Comparison of ENCODE assay signal across 33 cellular contexts in the genomic region with DNA sequence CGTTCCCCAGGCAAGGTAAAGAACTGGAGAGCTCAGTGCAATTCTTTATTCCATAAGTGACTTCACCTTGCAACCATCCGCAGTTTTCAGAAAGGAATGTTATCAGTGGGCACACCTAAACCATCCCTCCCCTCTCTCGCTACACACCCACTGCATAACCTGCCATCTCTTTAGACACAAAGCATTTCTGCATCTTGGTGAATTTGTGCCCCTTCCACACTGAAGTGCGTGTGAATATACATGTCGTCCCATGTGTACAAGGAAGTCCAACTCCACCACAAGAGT. TPM values are rescaled to one million over a fixed set of nuclear protein-coding genes. Genes with fewer than 3 reads are reported as not detected.
DNase-seq lines count a peak whose midpoint lies in the region; ATAC-seq, FAIRE-seq and TF ChIP-seq lines count a peak whose summit lies in the region.
"Had no signal": no experiment of that assay in that cellular context is flagged by ENCODE, and none has a peak within 500 bp of the region (broad histone marks: within the 10 kb centered on the region; RNA-seq: fewer than 3 reads in every experiment).

No MANE protein-coding gene starts in this region.

- ATAC-seq in GM21825 (IDR thresholded peaks at IDR 0.05; ENCODE audit: unreplicated experiment): no peak
- ATAC-seq: A549; activated naive CD8-positive, alpha-beta T cell treated with anti-CD3 and anti-CD28 coated beads, Interleukin-2, amount 50 U/mL, for 24 hours; activated T-cell treated with anti-CD3 and anti-CD28 coated beads, Interleukin-2, amount 50 U/mL, for 72 hours; effector memory CD8-positive, alpha-beta T cell had no signal

- in situ Hi-C loops in GM23248 (cut with MboI): no loop called here
- in situ Hi-C loops in transverse colon (cut with MboI; ENCODE audit: low pct_ligation_motif_present in 1 of 4, low pct_unique_long_range_greater_than_20kb in 1 of 4, low sequenced_read_pairs in 3 of 4): no loop called here

- no peak for TF ChIP-seq EP300 in transverse colon (IDR thresholded peaks at IDR 0.05; ENCODE audit: low read depth)

- intact Hi-C loops in transverse colon (cut with DNase I; ENCODE audit: low total_unique reads): no loop called here

- peak overlapping the region; percentile 21 for H3K27ac ChIP-seq in GM23248
- peak overlapping the region; percentile 76 for H3K27ac ChIP-seq in muscle layer of colon (ENCODE audit: low read depth, low read length)
- peak overlapping the region; percentile 47 to 67 (median 51) for H3K27ac ChIP-seq in transverse colon
- H3K27ac ChIP-seq in RWPE1: no peak overlapping the region
- H3K27ac ChIP-seq: A549, pancreas, tibial nerve had no signal

- no peak for TF ChIP-seq POLR2A in transverse colon (IDR thresholded peaks at IDR 0.05)

- POLR2A ChIA-PET in RWPE1 (lab: Yijun Ruan, JAX; ENCODE audit: low non-redundant PET): no interaction called here

- H3K36me3 Mint-ChIP-seq in endothelial cell (ENCODE audit: low read depth, unreplicated experiment): peaks cover 41% of the 10 kb centered on the region
- H3K36me3 Mint-ChIP-seq: activated CD4-positive, alpha-beta memory T cell treated with anti-CD3 and anti-CD28 coated beads for 36 hours had no signal

- TF ChIP-seq CTCF in endothelial cell (IDR thresholded peaks at IDR 0.05; ENCODE audit: unreplicated experiment) (no peak), transverse colon (IDR thresholded peaks at IDR 0.05) (no peak), RWPE1 (conservative IDR thresholded peaks at IDR 0.05; ENCODE audit: low read depth) (no peak), D721Med (IDR thresholded peaks at IDR 0.05; ENCODE audit: insufficient read depth, missing control alignments) (no peak)

- H3K36me3 ChIP-seq in GM23248 (ENCODE audit: low read depth) (peaks cover 18% of the 10 kb centered on the region), muscle layer of colon (ENCODE audit: insufficient read depth, low read length) (peaks cover 10% of the 10 kb centered on the region), transverse colon (no peaks in the 10 kb centered on the region)
- H3K36me3 ChIP-seq: pancreas had no signal

- peak overlapping the region; percentile 64 for H3K4me3 Mint-ChIP-seq in endothelial cell (ENCODE audit: unreplicated experiment)
- H3K4me3 Mint-ChIP-seq: activated CD4-positive, alpha-beta memory T cell treated with anti-CD3 and anti-CD28 coated beads for 36 hours; activated naive CD8-positive, alpha-beta T cell treated with anti-CD3 and anti-CD28 coated beads, Interleukin-2, amount 50 U/mL, for 24 hours; activated T-cell treated with anti-CD3 and anti-CD28 coated beads, Interleukin-2, amount 50 U/mL, for 72 hours; CD4-positive, alpha-beta T cell; effector memory CD8-positive, alpha-beta T cell; neural crest cell; T-helper 1 cell treated with Interleukin-12 subunit alpha and Interleukin-12 subunit beta and Interleukin-4 antibody, amounts not matched to agents 30 μg/mL and 1 μg/mL, for 36 hours had no signal

- H3K9me3 ChIP-seq in GM23248 (ENCODE audit: low read depth) (no peaks in the 10 kb centered on the region), muscle layer of colon (ENCODE audit: low read length) (no peaks in the 10 kb centered on the region), transverse colon (peaks cover 0 to 9% of the 10 kb centered on the region in 2 donors)
- H3K9me3 ChIP-seq: pancreas, right atrium auricular region, tibial nerve had no signal

- CTCF ChIA-PET in RWPE1 (lab: Yijun Ruan, JAX): interaction anchor here (0.5 kb wide), 1 partner anchor 23 kb away, joined by 3 read pairs; no protein-coding TSS in a partner anchor

- WGBS in GM23248 (ENCODE audit: low coverage in 1 of 2, low lambda C conversion rate in 2 of 2, missing lambda C conversion rate in 2 of 2), 2 experiments: 91 to 93% methylated on average over 5 of the region's 5 CpGs
- 74 to 84% methylated on average over 3 to 5 of the region's 5 CpGs for WGBS in transverse colon (ENCODE audit: low coverage in 1 of 2), 2 donors

- no peaks in the 10 kb centered on the region for H3K9me3 Mint-ChIP-seq in endothelial cell (ENCODE audit: unreplicated experiment)
- H3K9me3 Mint-ChIP-seq: activated T-cell treated with anti-CD3 and anti-CD28 coated beads, Interleukin-2, amount 50 U/mL, for 72 hours; effector memory CD8-positive, alpha-beta T cell had no signal

- no peak for DNase-seq in GM23248
- no peak for DNase-seq in endothelial cell (ENCODE audit: low spot score)
- DNase-seq in transverse colon: no peak
- DNase-seq in RWPE1 (ENCODE audit: low spot score): no peak
- no peak for DNase-seq in putamen (ENCODE audit: low spot score)
- DNase-seq in D721Med (ENCODE audit: insufficient read length, low spot score): no peak
- DNase-seq: activated CD4-positive, alpha-beta memory T cell treated with anti-CD3 and anti-CD28 coated beads for 36 hours; activated CD4-positive, CD25-positive, alpha-beta regulatory T cell treated with anti-CD3 and anti-CD28 coated beads, Interleukin-2, amount 50 U/mL, for 72 hours; activated naive CD4-positive, alpha-beta T cell; activated naive CD8-positive, alpha-beta T cell treated with anti-CD3 and anti-CD28 coated beads, Interleukin-2, amount 50 U/mL, for 24 hours; activated T-cell treated with anti-CD3 and anti-CD28 coated beads, Interleukin-2, amount 50 U/mL, for 72 hours; caudate nucleus; CD4-positive, alpha-beta T cell; effector memory CD8-positive, alpha-beta T cell; foreskin melanocyte; KBM-7; NCI-H1105 treated with DMSO at 0.1 percent for 48 hours; NCI-H1930; NCI-H524; OCI-M1; pancreas; SK-N-SH; stimulated activated CD4-positive, alpha-beta T cell treated with anti-CD3 and anti-CD28 coated beads, Interleukin-12 subunit alpha, Interleukin-12 subunit beta, amount 100 ng/mL, for 4 hours; stimulated activated CD4-positive, alpha-beta T cell treated with anti-CD3 and anti-CD28 coated beads, Interleukin-2, amount 100 ng/mL, for 48 hours had no signal

- H2AFZ ChIP-seq in GM23248: no peak overlapping the region

- H3K9me2 ChIP-seq in GM23248 (ENCODE audit: insufficient read depth): no peaks in the 10 kb centered on the region
- H3K9me2 ChIP-seq: SK-N-SH had no signal

- no peak overlapping the region for H3K27ac Mint-ChIP-seq in endothelial cell (ENCODE audit: unreplicated experiment)
- H3K27ac Mint-ChIP-seq: activated CD4-positive, alpha-beta memory T cell treated with anti-CD3 and anti-CD28 coated beads for 36 hours; activated naive CD8-positive, alpha-beta T cell treated with anti-CD3 and anti-CD28 coated beads, Interleukin-2, amount 50 U/mL, for 24 hours; activated T-cell treated with anti-CD3 and anti-CD28 coated beads, Interleukin-2, amount 50 U/mL, for 72 hours; CD4-positive, alpha-beta T cell; effector memory CD8-positive, alpha-beta T cell; T-helper 1 cell treated with Interleukin-12 subunit alpha and Interleukin-12 subunit beta and Interleukin-4 antibody, amounts not matched to agents 30 μg/mL and 1 μg/mL, for 36 hours had no signal

- no peaks in the 10 kb centered on the region for H3K27me3 ChIP-seq in GM23248 (replicated peaks; ENCODE audit: insufficient read depth)
- H3K27me3 ChIP-seq in muscle layer of colon (ENCODE audit: control insufficient read depth in 1 of 2, insufficient read depth in 2 of 2, low read length in 2 of 2): no peaks in the 10 kb centered on the region
- H3K27me3 ChIP-seq in transverse colon: no peaks in the 10 kb centered on the region
- H3K27me3 ChIP-seq: pancreas, right atrium auricular region, tibial nerve had no signal

- H3K4me3 ChIP-seq in GM23248 (no peak overlapping the region), muscle layer of colon (ENCODE audit: low read depth in 1 of 2, low read length in 2 of 2) (no peak overlapping the region), transverse colon (no peak overlapping the region)
- H3K4me3 ChIP-seq: A549, pancreas, right atrium auricular region, tibial nerve had no signal

- H3F3A ChIP-seq in GM23248 (ENCODE audit: insufficient read depth): peaks cover 40% of the 10 kb centered on the region

- peaks cover 95% of the 10 kb centered on the region for H3K79me2 ChIP-seq in GM23248 (ENCODE audit: insufficient read depth)

- H3K9ac ChIP-seq in GM23248 (no peak overlapping the region), muscle layer of colon (ENCODE audit: low read length) (no peak overlapping the region)
- H3K9ac ChIP-seq: SK-N-SH had no signal

- no peak for FAIRE-seq in D721Med (lab: Jason Lieb, UNC)
- FAIRE-seq: A549, H1, pancreas, TTC549 had no signal

- no peaks in the 10 kb centered on the region for H4K20me1 ChIP-seq in GM23248 (ENCODE audit: insufficient read depth)

- no peaks in the 10 kb centered on the region for H3K4me1 Mint-ChIP-seq in endothelial cell (ENCODE audit: unreplicated experiment)
- H3K4me1 Mint-ChIP-seq: activated naive CD8-positive, alpha-beta T cell treated with anti-CD3 and anti-CD28 coated beads, Interleukin-2, amount 50 U/mL, for 24 hours; neural crest cell had no signal

- peaks cover 2% of the 10 kb centered on the region for H3K27me3 Mint-ChIP-seq in endothelial cell (ENCODE audit: unreplicated experiment)
- H3K27me3 Mint-ChIP-seq: activated naive CD8-positive, alpha-beta T cell treated with anti-CD3 and anti-CD28 coated beads, Interleukin-2, amount 50 U/mL, for 24 hours; CD4-positive, alpha-beta T cell had no signal

- H3K4me2 ChIP-seq in GM23248 (ENCODE audit: unreplicated experiment): no peak overlapping the region
- H3K4me2 ChIP-seq: A549, SK-N-SH had no signal

- H3K4me1 ChIP-seq in GM23248 (ENCODE audit: insufficient read depth): peaks cover 49% of the 10 kb centered on the region
- H3K4me1 ChIP-seq in muscle layer of colon (ENCODE audit: insufficient read depth, low read length): peaks cover 45% of the 10 kb centered on the region
- peaks cover 0 to 10% (median 2%) of the 10 kb centered on the region in 4 donors for H3K4me1 ChIP-seq in transverse colon
- H3K4me1 ChIP-seq: A549 had no signal

RNA-seq across cellular contexts. Expression of a gene that starts 45.2 kb away (rescaled TPM):
- 50.8 and 55.9 TPM in 2 replicates for total RNA-seq in GM23248 (2014; rRNA removed; shearing (Covaris generic))
- polyA plus RNA-seq in GM23248 (2016; fragmentation: Nextera tagmentation; extraction: Ambion mirVana): 21.8 and 22.3 TPM in 2 replicates
- total RNA-seq in endothelial cell (ENCODE audit: unreplicated experiment) (35.9 TPM), transverse colon (10 to 100 TPM; 14.3 to 23.9 (median 16.8) TPM)
